8 cellular contexts compared by ENCODE assay signal in the genomic region with DNA sequence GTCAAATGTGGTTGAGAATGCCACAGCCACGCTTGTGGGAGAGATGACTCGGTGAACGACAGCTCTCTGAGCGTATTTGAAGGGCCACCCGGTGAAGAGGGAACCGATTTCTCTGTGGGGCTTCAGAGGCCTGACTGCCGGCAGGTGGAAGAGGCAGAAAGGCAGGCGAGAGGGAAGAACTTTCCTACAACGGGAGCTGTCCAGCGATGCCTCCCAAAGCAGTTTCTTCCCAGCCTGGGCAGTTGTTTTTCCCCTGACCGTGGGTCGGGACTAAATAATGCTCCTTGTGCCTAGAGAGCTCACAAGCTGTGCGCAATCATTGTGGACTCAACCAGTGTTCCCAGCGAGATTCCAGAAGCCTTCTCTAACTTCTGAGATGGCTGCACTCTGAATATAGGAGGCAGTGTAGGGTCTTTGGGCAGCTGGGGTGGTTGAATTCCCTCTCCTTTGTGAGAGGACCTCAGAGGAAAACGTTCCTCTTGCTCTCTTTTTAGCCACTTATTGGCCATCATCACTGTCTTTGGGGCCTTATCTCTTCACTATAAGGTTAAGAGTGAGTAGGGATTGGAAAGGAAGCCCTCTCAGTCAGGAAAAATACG. TPM values are rescaled to one million over a fixed set of nuclear protein-coding genes. Genes with fewer than 3 reads are reported as not detected.
DNase-seq lines count a peak whose midpoint lies in the region; ATAC-seq and TF ChIP-seq lines count a peak whose summit lies in the region.

No MANE protein-coding gene starts in this region.

- DNase-seq in Daoy (ENCODE audit: low read depth) (peak; percentile 37), HEK293T (ENCODE audit: extremely low spot score) (peak; percentile 21), PC-3 (peak; percentile 55), dorsolateral prefrontal cortex (peak in 4 of 10 donors; percentile 11 to 52 (median 14)), right lobe of liver (peak in 2 of 3 donors; percentile 28 to 52), NCI-H1694 (lab: John Stamatoyannopoulos, UW) (no peak), cerebellar cortex (ENCODE audit: low spot score) (no peak)

- H3K27ac ChIP-seq in PC-3 (ENCODE audit: low read length) (no peak overlapping the region), dorsolateral prefrontal cortex (peak overlapping the region in 58 of 59 donors; percentile 26 to 96 (median 88)), right lobe of liver (peak overlapping the region in 2 of 3 donors; percentile 17 to 76), temporal lobe (ENCODE audit: low read depth, low read length) (peak overlapping the region; percentile 82)

- WGBS in right lobe of liver (ENCODE audit: insufficient coverage, low coverage, low lambda C conversion rate, missing lambda C conversion rate): 0% methylated on average over 14 of the region's 16 CpGs

- TF ChIP-seq POLR2A in right lobe of liver (IDR thresholded peaks at IDR 0.05): no peak

- H3K9me2 ChIP-seq in PC-3 (replicated peaks; ENCODE audit: low read length): no peaks in the 10 kb centered on the region

- no peaks in the 10 kb centered on the region for H3K9me3 ChIP-seq in PC-3 (ENCODE audit: low read length)
- H3K9me3 ChIP-seq in right lobe of liver: no peaks in the 10 kb centered on the region

- H3K4me3 ChIP-seq in PC-3 (ENCODE audit: low read length) (peak overlapping the region; percentile 86), dorsolateral prefrontal cortex (peak overlapping the region; percentile 70 to 99 (median 91)), right lobe of liver (peak overlapping the region; percentile 78 to 98 (median 94))

- TF ChIP-seq CTCF in PC-3 (conservative IDR thresholded peaks at IDR 0.05; ENCODE audit: low read depth, low read length) (no peak), dorsolateral prefrontal cortex (IDR thresholded peaks at IDR 0.05 in 54 of 56, conservative IDR thresholded peaks at IDR 0.05 in 2 of 56; ENCODE audit: low read depth in 1 of 56, partially characterized antibody in 56 of 56) (no peak), right lobe of liver (IDR thresholded peaks at IDR 0.05) (no peak)

- H2AFZ ChIP-seq in PC-3 (ENCODE audit: low read length): peak overlapping the region; percentile 80

- H3K27me3 ChIP-seq in PC-3 (ENCODE audit: low read length): peaks cover 21% of the 10 kb centered on the region
- H3K27me3 ChIP-seq in dorsolateral prefrontal cortex: no peaks in the 10 kb centered on the region
- H3K27me3 ChIP-seq in right lobe of liver: no peaks in the 10 kb centered on the region

- H3K4me1 ChIP-seq in PC-3 (ENCODE audit: insufficient read depth, low read length) (peaks cover 10% of the 10 kb centered on the region), right lobe of liver (peaks cover 0 to 40% (median 6%) of the 10 kb centered on the region in 4 donors)

- CTCF ChIA-PET in HEK293T (lab: Yijun Ruan, JAX): interaction anchor here (0.6 kb wide), 1 partner anchor 404 kb away, joined by 3 read pairs; no protein-coding TSS in a partner anchor
- CTCF ChIA-PET in PC-3 (lab: Charles Lee): no interaction called here

- POLR2A ChIA-PET in HEK293T (lab: Yijun Ruan, JAX): no interaction called here
- POLR2A ChIA-PET in PC-3 (lab: Charles Lee; ENCODE audit: unreplicated experiment): interaction anchor here (0.6 kb wide), 2 partner anchors 152 to 685 kb away, joined by 3 read pairs; no protein-coding TSS in a partner anchor

- peaks cover 47% of the 10 kb centered on the region for H3K79me2 ChIP-seq in PC-3 (ENCODE audit: low read length)

- H3K36me3 ChIP-seq in PC-3 (ENCODE audit: low read depth, low read length) (no peaks in the 10 kb centered on the region), right lobe of liver (no peaks in the 10 kb centered on the region)

- H3F3A ChIP-seq in PC-3 (ENCODE audit: low read length, unreplicated experiment): no peaks in the 10 kb centered on the region

- H3K4me2 ChIP-seq in PC-3 (ENCODE audit: low read length): peak overlapping the region; percentile 96

- peak overlapping the region; percentile 78 for H3K9ac ChIP-seq in PC-3 (ENCODE audit: low read length)

- 0 out of 2 replicates have a peak, but pooled peaks cover 4% of the 10 kb centered on the region for H4K20me1 ChIP-seq in PC-3 (ENCODE audit: low read length)

- intact Hi-C loops in PC-3 (cut with micrococcal nuclease) (no loop called here), dorsolateral prefrontal cortex (cut with DNase I) (no loop called here), right lobe of liver (cut with DNase I) (no loop called here)

- BruUV-seq in PC-3 (replicated peaks; lab: Mats Ljungman, UMichigan): TSS peak; percentile 44

- ATAC-seq in PC-3 (peak; percentile 22), right lobe of liver (peak; percentile 14 to 35 (median 24))

TF ChIP-seq in HEK293T, 16 proteins besides CTCF, POLR2A, EP300 and RAD21:
- TF ChIP-seq SP1 (IDR thresholded peaks at IDR 0.05) (no peak), L3MBTL2 (conservative IDR thresholded peaks at IDR 0.05) (no peak), FOXA1 (IDR thresholded peaks at IDR 0.05) (no peak), SUZ12 (IDR thresholded peaks at IDR 0.05) (no peak), CTBP1 (IDR thresholded peaks at IDR 0.05; ENCODE audit: borderline replicate concordance) (no peak), FOXK2 (IDR thresholded peaks at IDR 0.05) (no peak), HDGF (IDR thresholded peaks at IDR 0.05; ENCODE audit: borderline replicate concordance) (no peak), ZNF384 (IDR thresholded peaks at IDR 0.05) (no peak), TARDBP (IDR thresholded peaks at IDR 0.05) (no peak), FOXM1 (IDR thresholded peaks at IDR 0.05; ENCODE audit: borderline replicate concordance) (no peak), ARNT (IDR thresholded peaks at IDR 0.05) (no peak), BHLHE40 (IDR thresholded peaks at IDR 0.05; ENCODE audit: borderline replicate concordance) (no peak), NFRKB (IDR thresholded peaks at IDR 0.05) (no peak), ELF4 (IDR thresholded peaks at IDR 0.05) (no peak), LEF1 (IDR thresholded peaks at IDR 0.05; ENCODE audit: borderline replicate concordance) (no peak)
- TF ChIP-seq, protein P1, sequence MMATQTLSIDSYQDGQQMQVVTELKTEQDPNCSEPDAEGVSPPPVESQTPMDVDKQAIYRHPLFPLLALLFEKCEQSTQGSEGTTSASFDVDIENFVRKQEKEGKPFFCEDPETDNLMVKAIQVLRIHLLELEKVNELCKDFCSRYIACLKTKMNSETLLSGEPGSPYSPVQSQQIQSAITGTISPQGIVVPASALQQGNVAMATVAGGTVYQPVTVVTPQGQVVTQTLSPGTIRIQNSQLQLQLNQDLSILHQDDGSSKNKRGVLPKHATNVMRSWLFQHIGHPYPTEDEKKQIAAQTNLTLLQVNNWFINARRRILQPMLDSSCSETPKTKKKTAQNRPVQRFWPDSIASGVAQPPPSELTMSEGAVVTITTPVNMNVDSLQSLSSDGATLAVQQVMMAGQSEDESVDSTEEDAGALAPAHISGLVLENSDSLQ (IDR thresholded peaks at IDR 0.05): no peak

RNA-seq across cellular contexts. Expression of a gene that starts 0.7 kb away (rescaled TPM):
- total RNA-seq in Daoy (2014; rRNA removed; shearing (Covaris generic)): 49.7 and 62.1 TPM in 2 replicates
- total RNA-seq in PC-3 (2014; rRNA removed): 48.8 and 50.6 TPM in 2 replicates
- total RNA-seq in dorsolateral prefrontal cortex: 100 to 1,000 TPM in 61 of 120 experiments, 10 to 100 TPM in 59; 57.2 to 173 (median 101) TPM
- total RNA-seq in right lobe of liver: 100 to 1,000 TPM in 1 of 6 experiments, 10 to 100 TPM in 5; 46.7 to 104 (median 85.3) TPM
- total RNA-seq in temporal lobe: 45.2 TPM

Comparison
In these comparisons a context has a peak if more than half of its experiments do, and no peak if none do; other contexts are left out.
1. DNase-seq: peak in Daoy (single experiment), HEK293T (single experiment), PC-3 (single experiment) and right lobe of liver (2 of 3); none in NCI-H1694 (single experiment) and cerebellar cortex (single experiment).
2. Peak in every context shown above with its lines, with median percentiles within 50 percentile points of each other: H3K4me3 ChIP-seq.